10 cellular contexts compared by ENCODE assay signal in genomic region chr20:48667889-48668413, GRCh38.
DNase-seq lines count a peak whose midpoint lies in the region; ATAC-seq, FAIRE-seq and TF ChIP-seq lines count a peak whose summit lies in the region.
"Had no signal": no experiment of that assay in that cellular context is flagged by ENCODE, and none has a peak within 500 bp of the region (broad histone marks: within the 10 kb centered on the region; RNA-seq: fewer than 3 reads in every experiment).

No MANE protein-coding gene starts in this region.

- intact Hi-C loops in Right ventricle myocardium inferior (cut with DNase I), result no loop called here
- intact Hi-C loops in left ventricle myocardium inferior (cut with micrococcal nuclease), result no loop called here
- intact Hi-C loops in right lobe of liver (cut with DNase I), result no loop called here

- H3K27me3 ChIP-seq in left ventricle myocardium inferior (ENCODE audit: low read depth), result no peaks in the 10 kb centered on the region
- no peaks in the 10 kb centered on the region for H3K27me3 ChIP-seq in bronchial epithelial cell (ENCODE audit: control insufficient read depth, insufficient read depth, low read length)
- no peaks in the 10 kb centered on the region for H3K27me3 ChIP-seq in right lobe of liver
- H3K27me3 ChIP-seq: upper lobe of left lung had no signal

- WGBS in right lobe of liver (ENCODE audit: insufficient coverage, low coverage, low lambda C conversion rate, missing lambda C conversion rate), result 65% methylated on average over 2 of the region's 15 CpGs

- peaks cover 7% of the 10 kb centered on the region for H3K36me3 ChIP-seq in left ventricle myocardium inferior
- no peaks in the 10 kb centered on the region for H3K36me3 ChIP-seq in bronchial epithelial cell (ENCODE audit: control insufficient read depth, insufficient read depth, low read length)
- H3K36me3 ChIP-seq in right lobe of liver, result no peaks in the 10 kb centered on the region

- DNase-seq in Right ventricle myocardium inferior (ENCODE audit: missing footprints), result peak; percentile 54
- DNase-seq in left ventricle myocardium inferior, result no peak
- no peak for DNase-seq in bronchial epithelial cell (ENCODE audit: low read depth)
- DNase-seq in right lobe of liver, result peak in 1 of 3 donors; percentile 71
- no peak for DNase-seq in urothelium cell line (ENCODE audit: low spot score)
- no peak for DNase-seq in stimulated activated CD4-positive, alpha-beta T cell treated with anti-CD3 and anti-CD28 coated beads, Interleukin-1b, Interleukin-23, amount 100 ng/mL, for 48 hours
- DNase-seq: endodermal cell had no signal

- H3K4me1 ChIP-seq in left ventricle myocardium inferior (no peaks in the 10 kb centered on the region), right lobe of liver (peaks cover 0 to 4% (median 0%) of the 10 kb centered on the region in 4 donors)

- H3K4me3 ChIP-seq in left ventricle myocardium inferior (no peak overlapping the region), bronchial epithelial cell (ENCODE audit: low read depth, low read length) (no peak overlapping the region), right lobe of liver (no peak overlapping the region)
- H3K4me3 ChIP-seq: upper lobe of left lung had no signal

- no peak for TF ChIP-seq POLR2A in right lobe of liver (IDR thresholded peaks at IDR 0.05)

- TF ChIP-seq CTCF in left ventricle myocardium inferior (IDR thresholded peaks at IDR 0.05; ENCODE audit: borderline replicate concordance) (no peak), bronchial epithelial cell (IDR thresholded peaks at IDR 0.05; ENCODE audit: insufficient read depth, low read length, severe bottlenecking) (no peak), right lobe of liver (IDR thresholded peaks at IDR 0.05) (no peak)

- H3K9me3 ChIP-seq in left ventricle myocardium inferior (replicated peaks) (no peaks in the 10 kb centered on the region), right lobe of liver (no peaks in the 10 kb centered on the region)
- H3K9me3 ChIP-seq: upper lobe of left lung had no signal

- FAIRE-seq in bronchial epithelial cell (lab: Jason Lieb, UNC), result peak; percentile 7
- peak; percentile 87 for FAIRE-seq in urothelium cell line (lab: Jason Lieb, UNC)

- H3K27ac ChIP-seq in left ventricle myocardium inferior (replicated peaks), result no peak overlapping the region
- peak overlapping the region in 1 of 3 donors; percentile 13 for H3K27ac ChIP-seq in right lobe of liver

- no peak for ATAC-seq in Right ventricle myocardium inferior
- peak in 3 of 4 donors; percentile 31 to 71 (median 53) for ATAC-seq in right lobe of liver
- no peak for ATAC-seq in GM19455 (IDR thresholded peaks at IDR 0.05; ENCODE audit: unreplicated experiment)
- no peak for ATAC-seq in GM18520 (IDR thresholded peaks at IDR 0.05; ENCODE audit: unreplicated experiment)

Comparison
In these comparisons a context has a peak if more than half of its experiments do, and no peak if none do; other contexts are left out.
1. ATAC-seq: peak in right lobe of liver (3 of 4); none in Right ventricle myocardium inferior (single experiment), GM19455 (single experiment) and GM18520 (single experiment).